ENCODE assay signal across 3 cellular contexts in genomic region chr15:28723986-28724385, GRCh38. TPM values are rescaled to one million over a fixed set of nuclear protein-coding genes. Genes with fewer than 3 reads are reported as not detected.
"Had no signal": no experiment of that assay in that cellular context is flagged by ENCODE, and none has a peak within 500 bp of the region (broad histone marks: within the 10 kb centered on the region; RNA-seq: fewer than 3 reads in every experiment).

No MANE protein-coding gene starts in this region.

RNA-seq across cellular contexts. Expression of gene GOLGA8M, which starts 11.8 kb away (rescaled TPM):
- total RNA-seq: activated B cell treated with CpG ODN at 0.5 μM for 24 hours; activated T-cell treated with anti-CD3 and anti-CD28 coated beads, Interleukin-2, amount 50 U/mL, for 4 hours; bronchial epithelial cell had no signal
